ENCODE assay signal across 25 cellular contexts in the genomic region with DNA sequence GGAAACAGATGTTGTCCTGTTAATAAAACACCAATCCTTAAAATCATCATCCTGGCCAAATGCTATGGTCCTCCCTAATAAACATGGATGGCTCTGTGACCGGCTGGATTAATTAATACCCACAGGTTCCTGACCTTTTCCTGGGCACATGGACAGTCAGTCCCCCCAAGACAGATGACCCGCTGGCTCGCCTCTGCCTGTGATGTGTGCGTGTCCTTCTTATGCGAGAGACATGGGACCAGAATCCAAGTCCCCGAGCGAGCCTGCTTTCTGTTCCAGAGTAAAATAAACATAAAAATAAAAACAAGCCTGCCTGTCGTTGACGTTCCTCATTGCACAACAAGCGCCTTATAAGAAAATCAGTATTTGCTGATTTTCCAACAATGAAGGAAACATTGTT.
"Had no signal": no experiment of that assay in that cellular context is flagged by ENCODE, and none has a peak within 500 bp of the region (broad histone marks: within the 10 kb centered on the region; RNA-seq: fewer than 3 reads in every experiment).

No MANE protein-coding gene starts in this region.

- DNase-seq: cerebellar nuclear complex; colonic mucosa; cortex of kidney; effector CD8-positive, alpha-beta T cell; effector memory CD8-positive, alpha-beta T cell; endodermal cell; erythroblast; foreskin keratinocyte; heart left ventricle; hypothalamus; immature natural killer cell; islet precursor cell; kidney; kidney glomerular epithelial cell; left lung; left ventricle myocardium superior; lower lobe of right lung; mammary epithelial cell; mesendoderm; midbrain; mucosa of descending colon had no signal

- H3K4me3 ChIP-seq: colonic mucosa, gastroesophageal sphincter, heart left ventricle, hepatocyte, left lung, lower lobe of right lung, mucosa of descending colon had no signal

- H3K4me1 ChIP-seq: colonic mucosa, foreskin keratinocyte, gastroesophageal sphincter, heart left ventricle, left lung, lower lobe of right lung had no signal

- H3K36me3 ChIP-seq: colonic mucosa, gastroesophageal sphincter, heart left ventricle, left lung, lower lobe of right lung had no signal

- ATAC-seq: effector memory CD8-positive, alpha-beta T cell; esophagus mucosa; foreskin keratinocyte; gastroesophageal sphincter; heart left ventricle; left lung; left ventricle myocardium superior; lower lobe of right lung; mucosa of descending colon had no signal

- H3K79me2 ChIP-seq: hepatocyte had no signal

- H3K9me3 ChIP-seq: colonic mucosa, gastroesophageal sphincter, heart left ventricle, left lung, lower lobe of right lung, mucosa of descending colon had no signal

- H2AFZ ChIP-seq: hepatocyte had no signal

- H3K4me2 ChIP-seq: hepatocyte had no signal

- H3K27ac ChIP-seq: colonic mucosa, epithelial cell of prostate, foreskin keratinocyte, gastroesophageal sphincter, heart left ventricle, hepatocyte, left lung, lower lobe of right lung had no signal

- H3K27me3 ChIP-seq: colonic mucosa, foreskin keratinocyte, gastroesophageal sphincter, heart left ventricle, hepatocyte, left lung had no signal
